Comparison of ENCODE assay signal across 7 cellular contexts in the genomic region with DNA sequence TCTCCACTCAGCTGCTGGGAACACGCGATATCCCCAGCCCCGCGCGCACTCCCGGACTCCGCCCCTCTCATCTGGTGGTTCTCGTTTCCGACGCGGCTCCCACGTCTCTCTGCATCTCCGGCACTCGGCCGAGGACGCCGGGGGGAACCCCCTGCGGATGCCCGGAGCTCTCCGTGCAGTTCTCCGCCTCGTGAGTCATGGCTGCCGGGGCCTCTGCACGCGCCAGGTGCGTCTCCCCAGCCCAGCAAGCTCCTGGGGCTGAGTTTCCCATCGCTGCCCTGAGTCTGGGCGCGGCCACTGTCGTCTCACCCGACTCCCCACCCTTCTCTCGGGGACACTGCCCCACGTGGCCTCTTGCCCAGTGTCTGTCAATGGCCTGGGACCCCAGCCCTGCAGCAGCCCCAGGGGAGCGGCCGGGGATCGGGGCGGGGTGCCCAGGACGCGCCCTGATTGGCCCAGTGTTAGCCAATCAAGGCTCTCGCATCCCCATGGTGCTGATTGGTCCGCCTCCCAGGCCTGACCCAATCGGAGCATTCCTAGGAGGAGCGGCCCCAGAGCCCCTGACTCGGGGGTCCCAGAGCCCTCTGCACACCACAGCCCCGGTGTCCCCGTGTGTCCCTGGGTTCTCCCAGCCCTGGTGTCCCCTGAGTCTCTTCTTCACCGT. TPM values are rescaled to one million over a fixed set of nuclear protein-coding genes. Genes with fewer than 3 reads are reported as not detected.
DNase-seq lines count a peak whose midpoint lies in the region; ATAC-seq and TF ChIP-seq lines count a peak whose summit lies in the region.
"Not testable (repeated sequence)": the region's sequence is repeated elsewhere in the genome, so short reads cannot be mapped to it uniquely, and the experiment has no call there.
"Had no signal": no experiment of that assay in that cellular context is flagged by ENCODE, and none has a peak within 500 bp of the region (broad histone marks: within the 10 kb centered on the region; RNA-seq: fewer than 3 reads in every experiment).

No MANE protein-coding gene starts in this region.

- not testable (repeated sequence) for TF ChIP-seq EP300 in gastroesophageal sphincter (IDR thresholded peaks at IDR 0.05)

- POLR2A ChIA-PET in PC-3 (lab: Charles Lee; ENCODE audit: unreplicated experiment); activated CD8-positive, alpha-beta T cell treated with anti-CD3 and anti-CD28 coated beads for 36 hours (lab: Charles Lee): not testable (repeated sequence)

- H3K4me3 ChIP-seq in PC-3 (ENCODE audit: low read length); gastroesophageal sphincter; right cardiac atrium (ENCODE audit: low read length): not testable (repeated sequence)

- TF ChIP-seq CTCF in PC-3 (conservative IDR thresholded peaks at IDR 0.05; ENCODE audit: low read depth, low read length); activated CD8-positive, alpha-beta T cell treated with anti-CD3 and anti-CD28 coated beads for 36 hours (IDR thresholded peaks at IDR 0.05); gastroesophageal sphincter (IDR thresholded peaks at IDR 0.05): not testable (repeated sequence)

- H3K79me2 ChIP-seq in PC-3 (ENCODE audit: low read length): not testable (repeated sequence)

- H3K27ac Mint-ChIP-seq in activated CD8-positive, alpha-beta T cell treated with anti-CD3 and anti-CD28 coated beads for 36 hours; stimulated activated effector memory CD8-positive, alpha-beta T cell treated with anti-CD3 and anti-CD28 coated beads, Interleukin-12 subunit alpha, Interleukin-12 subunit beta, amount 100 ng/mL, for 72 hours: not testable (repeated sequence)

- intact Hi-C loops in PC-3 (cut with micrococcal nuclease); activated CD8-positive, alpha-beta T cell treated with anti-CD3 and anti-CD28 coated beads for 36 hours (cut with micrococcal nuclease); right cardiac atrium (cut with DNase I): not testable (repeated sequence)

- not testable (repeated sequence) for H4K20me1 ChIP-seq in PC-3 (ENCODE audit: low read length)

- not testable (repeated sequence) for TF ChIP-seq POLR2A in gastroesophageal sphincter (IDR thresholded peaks at IDR 0.05)

- not testable (repeated sequence) for H3K9me3 ChIP-seq in PC-3 (ENCODE audit: low read length); gastroesophageal sphincter; right cardiac atrium (ENCODE audit: control insufficient read depth, low read length)

- not testable (repeated sequence) for H3K36me3 ChIP-seq in PC-3 (ENCODE audit: low read depth, low read length); gastroesophageal sphincter

- not testable (repeated sequence) for H3K36me3 Mint-ChIP-seq in activated CD8-positive, alpha-beta T cell treated with anti-CD3 and anti-CD28 coated beads for 36 hours (ENCODE audit: low read depth); stimulated activated effector memory CD8-positive, alpha-beta T cell treated with anti-CD3 and anti-CD28 coated beads, Interleukin-12 subunit alpha, Interleukin-12 subunit beta, amount 100 ng/mL, for 72 hours

- not testable (repeated sequence) for DNase-seq in PC-3; activated CD8-positive, alpha-beta T cell treated with anti-CD3 and anti-CD28 coated beads for 36 hours; right cardiac atrium; stimulated activated effector memory CD8-positive, alpha-beta T cell treated with anti-CD3 and anti-CD28 coated beads, Interleukin-12 subunit alpha, Interleukin-12 subunit beta, amount 100 ng/mL, for 72 hours (ENCODE audit: low spot score in 2 of 2)

- H3K9me2 ChIP-seq in PC-3 (replicated peaks; ENCODE audit: low read length): not testable (repeated sequence)

- not testable (repeated sequence) for H3K4me1 ChIP-seq in PC-3 (ENCODE audit: insufficient read depth, low read length); gastroesophageal sphincter; right cardiac atrium (ENCODE audit: control insufficient read depth, insufficient read depth, low read length)

- WGBS in gastroesophageal sphincter (ENCODE audit: low coverage in 1 of 2), 2 donors: no CpG with 5 or more reads among the region's 47 CpGs
- no CpG with 5 or more reads among the region's 47 CpGs for WGBS in right cardiac atrium

- H3K27me3 ChIP-seq in PC-3 (ENCODE audit: low read length); right cardiac atrium (ENCODE audit: control insufficient read depth, insufficient read depth): not testable (repeated sequence)
- H3K27me3 ChIP-seq in gastroesophageal sphincter: peaks cover 38% of the 10 kb centered on the region

- not testable (repeated sequence) for H3K27ac ChIP-seq in PC-3 (ENCODE audit: low read length); gastroesophageal sphincter; right cardiac atrium (ENCODE audit: low read length)

- H3K4me2 ChIP-seq in PC-3 (ENCODE audit: low read length): not testable (repeated sequence)

- not testable (repeated sequence) for H3K9me3 Mint-ChIP-seq in activated CD8-positive, alpha-beta T cell treated with anti-CD3 and anti-CD28 coated beads for 36 hours; stimulated activated effector memory CD8-positive, alpha-beta T cell treated with anti-CD3 and anti-CD28 coated beads, Interleukin-12 subunit alpha, Interleukin-12 subunit beta, amount 100 ng/mL, for 72 hours

- not testable (repeated sequence) for H3K27me3 Mint-ChIP-seq in activated CD8-positive, alpha-beta T cell treated with anti-CD3 and anti-CD28 coated beads for 36 hours

- ATAC-seq in PC-3 (peak; percentile 79), gastroesophageal sphincter (peak; percentile 35), right cardiac atrium (peak; percentile 17 to 22)
- ATAC-seq in activated CD8-positive, alpha-beta T cell treated with anti-CD3 and anti-CD28 coated beads for 36 hours: peak; percentile 47
- ATAC-seq in stimulated activated effector memory CD8-positive, alpha-beta T cell treated with anti-CD3 and anti-CD28 coated beads, Interleukin-12 subunit alpha, Interleukin-12 subunit beta, amount 100 ng/mL, for 72 hours: peak; percentile 19

- H2AFZ ChIP-seq in PC-3 (ENCODE audit: low read length): not testable (repeated sequence)

- H3K4me1 Mint-ChIP-seq in activated CD8-positive, alpha-beta T cell treated with anti-CD3 and anti-CD28 coated beads for 36 hours (ENCODE audit: low read depth); stimulated activated effector memory CD8-positive, alpha-beta T cell treated with anti-CD3 and anti-CD28 coated beads, Interleukin-12 subunit alpha, Interleukin-12 subunit beta, amount 100 ng/mL, for 72 hours: not testable (repeated sequence)

- H3K9ac ChIP-seq in PC-3 (ENCODE audit: low read length): not testable (repeated sequence)

- CTCF ChIA-PET in PC-3 (lab: Charles Lee); activated CD8-positive, alpha-beta T cell treated with anti-CD3 and anti-CD28 coated beads for 36 hours (lab: Charles Lee): not testable (repeated sequence)

- not testable (repeated sequence) for H3F3A ChIP-seq in PC-3 (ENCODE audit: low read length, unreplicated experiment)

- not testable (repeated sequence) for H3K4me3 Mint-ChIP-seq in activated CD8-positive, alpha-beta T cell treated with anti-CD3 and anti-CD28 coated beads for 36 hours; stimulated activated effector memory CD8-positive, alpha-beta T cell treated with anti-CD3 and anti-CD28 coated beads, Interleukin-12 subunit alpha, Interleukin-12 subunit beta, amount 100 ng/mL, for 72 hours

- BruUV-seq in PC-3 (replicated peaks; lab: Mats Ljungman, UMichigan): not testable (repeated sequence)

RNA-seq across cellular contexts. Expression of gene TPSD1, which starts 2.0 kb away (rescaled TPM):
- total RNA-seq in PC-3 (2014; rRNA removed) (not detected in 2 replicates), gastroesophageal sphincter (1 to 10 TPM in 3 of 4 donors, not detected in 1; 2.8 to 6.4 (median 3.7) TPM), right cardiac atrium (under 1 TPM in 2 of 4 donors, not detected in 2; 0.26 to 0.85 TPM)
- total RNA-seq in activated CD8-positive, alpha-beta T cell treated with anti-CD3 and anti-CD28 coated beads for 36 hours: not detected
- 0.16 TPM for polyA plus RNA-seq in right cardiac atrium
- total RNA-seq: CD4-positive, alpha-beta T cell; MCF 10A had no signal

RNA-seq across cellular contexts. Expression of gene TPSAB1, which starts 13.3 kb away (rescaled TPM):
- total RNA-seq in PC-3 (2014; rRNA removed): not detected in 2 replicates
- not detected for total RNA-seq in activated CD8-positive, alpha-beta T cell treated with anti-CD3 and anti-CD28 coated beads for 36 hours
- total RNA-seq in gastroesophageal sphincter: 10 to 100 TPM; 39.8 to 94.6 (median 63.9) TPM
- 1 to 10 TPM; 1.6 to 8.3 (median 4.7) TPM for total RNA-seq in right cardiac atrium
- polyA plus RNA-seq in right cardiac atrium: 1.2 TPM
- total RNA-seq: MCF 10A had no signal

RNA-seq across cellular contexts. Expression of gene TPSB2, which starts 23.8 kb away (rescaled TPM):
- total RNA-seq in PC-3 (2014; rRNA removed) (not detected in 2 replicates), gastroesophageal sphincter (100 to 1,000 TPM in 2 of 4 donors, 10 to 100 TPM in 2; 27.8 to 142 (median 91.8) TPM), right cardiac atrium (1 to 10 TPM in 3 of 4 donors, not detected in 1; 3.7 to 7.1 (median 6.7) TPM)
- total RNA-seq in activated CD8-positive, alpha-beta T cell treated with anti-CD3 and anti-CD28 coated beads for 36 hours: not detected
- polyA plus RNA-seq in right cardiac atrium: 1.8 TPM
- total RNA-seq: CD4-positive, alpha-beta T cell; MCF 10A had no signal

RNA-seq across cellular contexts. Expression of gene TPSG1, which starts 28.8 kb away (rescaled TPM):
- total RNA-seq in PC-3 (2014; rRNA removed) (not detected in 2 replicates), gastroesophageal sphincter (1 to 10 TPM in 1 of 4 donors, under 1 TPM in 1, not detected in 2; 0.31 to 3.0 TPM), right cardiac atrium (under 1 TPM in 1 of 4 donors, not detected in 3; 0.21 TPM)
- not detected for total RNA-seq in activated CD8-positive, alpha-beta T cell treated with anti-CD3 and anti-CD28 coated beads for 36 hours
- not detected for polyA plus RNA-seq in right cardiac atrium
- total RNA-seq: CD4-positive, alpha-beta T cell; MCF 10A had no signal

RNA-seq across cellular contexts. Expression of gene UBE2I, which starts 55.6 kb away (rescaled TPM):
- total RNA-seq in PC-3 (2014; rRNA removed) (71.3 and 116 TPM in 2 replicates), gastroesophageal sphincter (10 to 100 TPM; 53.3 to 95.9 (median 76.9) TPM), right cardiac atrium (10 to 100 TPM; 73.5 to 95.3 (median 87.8) TPM)
- 100 to 1,000 TPM; 245 to 254 TPM for total RNA-seq in activated CD8-positive, alpha-beta T cell treated with anti-CD3 and anti-CD28 coated beads for 36 hours
- 76.5 TPM for polyA plus RNA-seq in right cardiac atrium

Comparison
In these comparisons a context has a peak if more than half of its experiments do, and no peak if none do; other contexts are left out.
1. ATAC-seq: peak in every context shown above with its lines; median percentile 79 in PC-3; 47 in activated CD8-positive, alpha-beta T cell treated with anti-CD3 and anti-CD28 coated beads for 36 hours; 35 in gastroesophageal sphincter; 20 in right cardiac atrium; 19 in stimulated activated effector memory CD8-positive, alpha-beta T cell treated with anti-CD3 and anti-CD28 coated beads, Interleukin-12 subunit alpha, Interleukin-12 subunit beta, amount 100 ng/mL, for 72 hours.
2. RNA of gene TPSAB1, which starts 13.3 kb away (total RNA-seq): 39.8 to 94.6 TPM in gastroesophageal sphincter; 1.6 to 8.3 TPM in right cardiac atrium, not detected in PC-3 and not detected in activated CD8-positive, alpha-beta T cell treated with anti-CD3 and anti-CD28 coated beads for 36 hours; every median in the first group is over 4 times any median in the second.